ENCODE assay signal across 8 cellular contexts in the genomic region with DNA sequence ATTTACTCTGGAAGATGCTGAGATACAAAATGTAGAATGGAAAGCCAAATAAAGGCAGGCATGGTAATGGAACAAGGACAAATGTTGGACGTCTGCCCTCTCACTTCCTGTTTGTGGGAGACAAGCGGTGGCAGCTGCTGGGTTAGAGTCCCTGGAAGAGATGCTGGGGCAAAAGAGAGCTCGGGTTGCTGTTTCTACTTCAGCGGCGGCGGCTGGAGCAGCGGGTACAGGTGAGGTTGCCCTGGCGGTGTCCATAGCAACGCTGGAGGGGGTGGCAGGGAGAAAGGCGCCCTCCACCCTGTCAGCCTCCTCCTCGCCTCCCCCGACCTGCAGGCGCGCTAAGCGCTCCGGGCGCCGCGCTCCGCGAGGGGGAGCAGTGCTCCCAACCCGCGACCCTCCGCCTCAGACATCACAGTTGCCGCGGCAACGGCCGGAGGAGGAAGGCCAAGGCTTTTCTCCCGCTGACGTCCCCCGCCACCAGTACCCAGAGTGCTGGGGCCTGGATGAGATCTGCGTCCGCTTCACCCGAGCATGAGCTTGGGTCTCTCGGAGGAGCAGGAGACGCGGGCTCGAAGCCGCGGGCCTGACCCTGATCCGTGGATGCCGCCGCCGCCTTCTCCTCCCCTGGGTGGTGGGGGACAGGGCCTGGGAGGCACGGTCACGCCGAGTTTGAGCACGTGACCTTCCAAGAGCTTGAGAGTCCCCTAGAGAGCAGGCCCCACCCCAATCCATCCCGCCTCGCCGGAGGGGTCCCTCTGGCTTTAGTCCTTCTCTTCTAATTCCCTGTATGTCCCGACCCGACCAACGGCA.
A peak's percentile ranks its signal among the peaks of the same experiment; 100 is the strongest.
DNase-seq lines count a peak whose midpoint lies in the region; ATAC-seq and TF ChIP-seq lines count a peak whose summit lies in the region.

No MANE protein-coding gene starts in this region.

- intact Hi-C loops in stomach (cut with DNase I; ENCODE audit: low total_unique reads) = loop anchor here (10.0 kb wide), 1 partner anchor 56 kb away; no protein-coding TSS in a partner anchor

- WGBS in stomach, 5 donors = 3 to 10% (median 5%) methylated on average over 15 to 54 of the region's 54 CpGs

- H3K27ac ChIP-seq in brain microvascular endothelial cell (no peak overlapping the region), stomach (peak overlapping the region in 1 of 5 donors; percentile 5)

- TF ChIP-seq POLR2A in stomach (IDR thresholded peaks at IDR 0.05) = no peak

- no peak for ATAC-seq in HG03039 (IDR thresholded peaks at IDR 0.05; ENCODE audit: unreplicated experiment)
- no peak for ATAC-seq in GM21526 (IDR thresholded peaks at IDR 0.05; ENCODE audit: low FRiP score, unreplicated experiment)

- in situ Hi-C loops in brain microvascular endothelial cell (cut with HindIII; ENCODE audit: low pct_ligation_motif_present, low sequenced_read_pairs) = no loop called here

- H3K9me3 ChIP-seq in stomach = no peaks in the 10 kb centered on the region

- H3K27me3 ChIP-seq in brain microvascular endothelial cell (replicated peaks) (no peaks in the 10 kb centered on the region), stomach (peaks cover 4 to 33% (median 15%) of the 10 kb centered on the region in 3 donors)

- TF ChIP-seq CTCF in GM12865 (IDR thresholded peaks at IDR 0.05; ENCODE audit: insufficient read depth, low read depth, low read length, missing control alignments) (peak; percentile 22), brain microvascular endothelial cell (IDR thresholded peaks at IDR 0.05; ENCODE audit: low read depth, low read length, missing control alignments) (peak; percentile 63), stomach (IDR thresholded peaks at IDR 0.05) (no peak)

- H3K4me1 ChIP-seq in stomach = peaks cover 0 to 15% (median 8%) of the 10 kb centered on the region in 4 donors

- no peak for TF ChIP-seq EP300 in stomach (IDR thresholded peaks at IDR 0.05)

- DNase-seq in GM12865 (ENCODE audit: low read depth) (peak; percentile 37), NCI-H187 treated with DMSO at 0.1 percent for 48 hours (lab: John Stamatoyannopoulos, UW) (peak; percentile 37), brain microvascular endothelial cell (peak; percentile 4), inferior parietal cortex (ENCODE audit: extremely low spot score) (peak; percentile 68), stomach (peak; percentile 25)
- DNase-seq in stimulated activated naive CD4-positive, alpha-beta T cell (lab: John Stamatoyannopoulos, UW) = no peak

- H3K4me3 ChIP-seq in GM12865 (ENCODE audit: low read depth, low read length) (peak overlapping the region; percentile 31), brain microvascular endothelial cell (ENCODE audit: low read depth, low read length) (peak overlapping the region; percentile 55), stomach (peak overlapping the region; percentile 26 to 45 (median 32))

- H3K36me3 ChIP-seq in brain microvascular endothelial cell (replicated peaks) = no peaks in the 10 kb centered on the region
- H3K36me3 ChIP-seq in stomach = no peaks in the 10 kb centered on the region

Comparison
In these comparisons a context has a peak if more than half of its experiments do, and no peak if none do; other contexts are left out.
1. DNase-seq: peak in GM12865 (single experiment), NCI-H187 treated with DMSO at 0.1 percent for 48 hours (single experiment), brain microvascular endothelial cell (single experiment), inferior parietal cortex (single experiment) and stomach (single experiment); none in stimulated activated naive CD4-positive, alpha-beta T cell (0 of 6).
2. CTCF ChIP-seq: peak in GM12865 (single experiment) and brain microvascular endothelial cell (single experiment); none in stomach (0 of 7).
3. Peak in every context shown above with its lines, with median percentiles within 50 percentile points of each other: H3K4me3 ChIP-seq.